ENCODE assay signal across 8 cellular contexts in genomic region chr21:42495765-42496119, GRCh38. TPM values are rescaled to one million over a fixed set of nuclear protein-coding genes. Genes with fewer than 3 reads are reported as not detected.
DNase-seq lines count a peak whose midpoint lies in the region; ATAC-seq and TF ChIP-seq lines count a peak whose summit lies in the region.

No MANE protein-coding gene starts in this region.

- H3K14ac ChIP-seq in mesenchymal stem cell (ENCODE audit: low read length in 2 of 2) = no peak overlapping the region

- H2BK15ac ChIP-seq in mesenchymal stem cell (ENCODE audit: low read depth, poor library complexity, severe bottlenecking) = no peak overlapping the region

- WGBS in mammary epithelial cell (ENCODE audit: low coverage, missing lambda C conversion rate) = 4% methylated on average over 12 of the region's 18 CpGs
- 14% methylated on average over 16 of the region's 18 CpGs for WGBS in mesenchymal stem cell

- DNase-seq in LoVo (ENCODE audit: low spot score) (peak; percentile 55), mammary epithelial cell (no peak), mesenchymal stem cell (peak; percentile 57), T1000 (lab: John Stamatoyannopoulos, UW) (no peak)

- H3K79me2 ChIP-seq in ACC112 (ENCODE audit: control insufficient read depth, insufficient read depth, low read length, unreplicated experiment) (no peaks in the 10 kb centered on the region), mammary epithelial cell (ENCODE audit: insufficient read depth, low read length) (no peaks in the 10 kb centered on the region)

- no peak overlapping the region for H3K18ac ChIP-seq in mesenchymal stem cell (ENCODE audit: low read depth in 1 of 2, low read length in 2 of 2)

- H3K27me3 ChIP-seq in ACC112 (ENCODE audit: insufficient read depth, low read length) (peaks cover 22% of the 10 kb centered on the region), mammary epithelial cell (ENCODE audit: insufficient read depth, low read length) (no peaks in the 10 kb centered on the region), mesenchymal stem cell (ENCODE audit: control insufficient read depth in 1 of 2, insufficient read depth in 1 of 2, low read length in 2 of 2) (peaks cover 0 to 14% of the 10 kb centered on the region in 2 experiments)

- no peak overlapping the region for H2AK5ac ChIP-seq in mesenchymal stem cell (ENCODE audit: low read length, severe bottlenecking)

- H4K91ac ChIP-seq in mesenchymal stem cell (ENCODE audit: low read length) = no peak overlapping the region

- no peaks in the 10 kb centered on the region for H4K20me1 ChIP-seq in mammary epithelial cell (ENCODE audit: insufficient read depth, low read length)

- intact Hi-C loops in mammary epithelial cell (cut with micrococcal nuclease) = loop anchor here (1.0 to 5.0 kb wide), 3 partner anchors 19 to 397 kb away; partner anchors contain the start of gene NDUFV3

- H2AFZ ChIP-seq in ACC112 (ENCODE audit: low read length, unreplicated experiment) (peak overlapping the region; percentile 66), mammary epithelial cell (ENCODE audit: low read depth, low read length) (peak overlapping the region; percentile 95), mesenchymal stem cell (ENCODE audit: low read depth, low read length) (peak overlapping the region; percentile 90)

- H3K4ac ChIP-seq in mesenchymal stem cell (ENCODE audit: low read depth in 1 of 2, low read length in 2 of 2) = no peak overlapping the region

- H3K4me2 ChIP-seq in mammary epithelial cell (ENCODE audit: insufficient read depth, low read depth, low read length) (peak overlapping the region; percentile 93), mesenchymal stem cell (ENCODE audit: low read length, poor library complexity, severe bottlenecking) (peak overlapping the region; percentile 98)

- TF ChIP-seq CTCF in mammary epithelial cell (conservative IDR thresholded peaks at IDR 0.05 in 1 of 2, IDR thresholded peaks at IDR 0.05 in 1 of 2; ENCODE audit: extremely low read depth in 1 of 2, insufficient read depth in 1 of 2, low read depth in 1 of 2, low read length in 2 of 2) = no peak

- peaks cover 2% of the 10 kb centered on the region for H3K79me1 ChIP-seq in mesenchymal stem cell (replicated peaks; ENCODE audit: low read length, poor library complexity, severe bottlenecking)

- H3K9me3 ChIP-seq in mammary epithelial cell (replicated peaks; ENCODE audit: insufficient read depth, low read length) (no peaks in the 10 kb centered on the region), mesenchymal stem cell (ENCODE audit: control insufficient read depth, low read length) (no peaks in the 10 kb centered on the region)

- H3K4me3 ChIP-seq in ACC112 (ENCODE audit: low read depth, low read length) (peak overlapping the region; percentile 94), mammary epithelial cell (replicated peaks in 1 of 3; ENCODE audit: insufficient read depth in 1 of 3, low read depth in 2 of 3, low read length in 3 of 3) (peak overlapping the region; percentile 68 to 89 (median 81)), mesenchymal stem cell (ENCODE audit: insufficient read depth in 1 of 2, low read depth in 1 of 2, low read length in 2 of 2) (peak overlapping the region; percentile 69 to 97)

- H3K27ac ChIP-seq in ACC112 (ENCODE audit: low read depth, low read length) = no peak overlapping the region
- H3K27ac ChIP-seq in mammary epithelial cell (ENCODE audit: insufficient read depth, low read depth, low read length) = peak overlapping the region; percentile 76
- H3K27ac ChIP-seq in mesenchymal stem cell (ENCODE audit: low read length, poor library complexity, severe bottlenecking) = no peak overlapping the region

- CTCF ChIA-PET in mammary epithelial cell (lab: Charles Lee; ENCODE audit: low non-redundant PET) = no interaction called here

- H2BK12ac ChIP-seq in mesenchymal stem cell (ENCODE audit: low read length in 2 of 2) = no peak overlapping the region

- dilution Hi-C loops in mammary epithelial cell (cut with HindIII; ENCODE audit: low sequenced_read_pairs) = no loop called here

- H2BK120ac ChIP-seq in mesenchymal stem cell (ENCODE audit: low read depth, low read length) = no peak overlapping the region

- H3K36me3 ChIP-seq in ACC112 (ENCODE audit: insufficient read depth, low read length) = no peaks in the 10 kb centered on the region
- no peaks in the 10 kb centered on the region for H3K36me3 ChIP-seq in mammary epithelial cell (ENCODE audit: insufficient read depth, low read length)
- no peaks in the 10 kb centered on the region for H3K36me3 ChIP-seq in mesenchymal stem cell (ENCODE audit: control insufficient read depth in 1 of 2, insufficient read depth in 2 of 2, low read depth in 1 of 2, low read length in 2 of 2)

- H2BK5ac ChIP-seq in mesenchymal stem cell (ENCODE audit: low read depth, low read length, poor library complexity, severe bottlenecking) = no peak overlapping the region

- ATAC-seq in GM19043 (IDR thresholded peaks at IDR 0.05; ENCODE audit: low read depth, unreplicated experiment) (peak; percentile 7), GM19328 (IDR thresholded peaks at IDR 0.05; ENCODE audit: unreplicated experiment) (no peak), GM18520 (IDR thresholded peaks at IDR 0.05; ENCODE audit: unreplicated experiment) (no peak)

- no peak overlapping the region for H3K23ac ChIP-seq in mesenchymal stem cell (ENCODE audit: low read length in 2 of 2)

- in situ Hi-C loops in mammary epithelial cell (cut with MboI; ENCODE audit: low sequenced_read_pairs in 2 of 2) = no loop called here

- H4K8ac ChIP-seq in mesenchymal stem cell (ENCODE audit: low read length) = no peak overlapping the region

- H3K9ac ChIP-seq in mammary epithelial cell (ENCODE audit: insufficient read depth, low read length) (peak overlapping the region; percentile 74), mesenchymal stem cell (ENCODE audit: low read length) (peak overlapping the region; percentile 95)

- BruUV-seq in mammary epithelial cell (replicated peaks; lab: Mats Ljungman, UMichigan) = TSS peak; percentile 37

- peaks cover 6% of the 10 kb centered on the region for H3K4me1 ChIP-seq in ACC112 (ENCODE audit: control insufficient read depth, insufficient read depth, low read length, unreplicated experiment)
- H3K4me1 ChIP-seq in mammary epithelial cell (ENCODE audit: insufficient read depth, low read length) = peaks cover 11% of the 10 kb centered on the region
- peaks cover 13% of the 10 kb centered on the region for H3K4me1 ChIP-seq in mesenchymal stem cell (ENCODE audit: control insufficient read depth, insufficient read depth, low read depth, low read length)

RNA-seq across cellular contexts. Expression of gene RSPH1, which starts 0.3 kb away (rescaled TPM):
- under 1 TPM; 0.50 to 0.66 TPM for total RNA-seq in mammary epithelial cell
- polyA plus RNA-seq in mammary epithelial cell = 0.35 TPM
- polyA minus RNA-seq in mammary epithelial cell = not detected
- 0.10 TPM for polyA plus RNA-seq in mesenchymal stem cell (2013, experiment 1 of 2)
- polyA plus RNA-seq in mesenchymal stem cell (2013, experiment 2 of 2) = 0.10 TPM

RNA-seq across cellular contexts. Expression of gene SLC37A1, which starts 17.9 kb away (rescaled TPM):
- total RNA-seq in mammary epithelial cell = 1 to 10 TPM; 7.7 to 8.7 TPM
- 3.9 TPM for polyA plus RNA-seq in mammary epithelial cell
- polyA minus RNA-seq in mammary epithelial cell = 5.0 TPM
- polyA plus RNA-seq in mesenchymal stem cell (2013, experiment 1 of 2) = 3.0 TPM
- 3.2 TPM for polyA plus RNA-seq in mesenchymal stem cell (2013, experiment 2 of 2)

Comparison
In these comparisons a context has a peak if more than half of its experiments do, and no peak if none do; other contexts are left out.
1. DNase-seq: peak in LoVo (single experiment) and mesenchymal stem cell (single experiment); none in mammary epithelial cell (single experiment) and T1000 (single experiment).
2. Peak in every context shown above with its lines, with median percentiles within 50 percentile points of each other: H2AFZ ChIP-seq and H3K4me3 ChIP-seq.